In genomic region chr1:41380979-41381690, GRCh38 we compare ENCODE assay signal across 7 cellular contexts. TPM values are rescaled to one million over a fixed set of nuclear protein-coding genes. Genes with fewer than 3 reads are reported as not detected.
DNase-seq lines count a peak whose midpoint lies in the region; ATAC-seq and TF ChIP-seq lines count a peak whose summit lies in the region.

No MANE protein-coding gene starts in this region.

- no peaks in the 10 kb centered on the region for H3K9me3 ChIP-seq in HUES6 (ENCODE audit: control insufficient read depth, insufficient read depth, low read depth, low read length)
- H3K9me3 ChIP-seq in mononuclear cell (ENCODE audit: low read depth, low read length): no peaks in the 10 kb centered on the region
- H3K9me3 ChIP-seq in aorta (ENCODE audit: control insufficient read depth, low read length): no peaks in the 10 kb centered on the region

- H3K4me1 ChIP-seq in HUES6 (ENCODE audit: control insufficient read depth, insufficient read depth, low read length) (peaks cover 20% of the 10 kb centered on the region), mononuclear cell (ENCODE audit: insufficient read depth, low read length) (peaks cover 25% of the 10 kb centered on the region), aorta (ENCODE audit: control insufficient read depth in 1 of 2, insufficient read depth in 2 of 2, low read length in 2 of 2) (no peaks in the 10 kb centered on the region)

- H3K27me3 Mint-ChIP-seq in chondrocyte (ENCODE audit: low read depth): no peaks in the 10 kb centered on the region

- H3K36me3 Mint-ChIP-seq in chondrocyte (ENCODE audit: low read depth): no peaks in the 10 kb centered on the region

- H3K9me3 Mint-ChIP-seq in chondrocyte (ENCODE audit: low read depth): no peaks in the 10 kb centered on the region

- H3K4me3 ChIP-seq in HUES6 (ENCODE audit: low read depth, low read length): peak overlapping the region; percentile 78
- H3K4me3 ChIP-seq in mononuclear cell (ENCODE audit: low read length): peak overlapping the region; percentile 22
- peak overlapping the region; percentile 46 to 51 for H3K4me3 ChIP-seq in aorta (ENCODE audit: low read length in 2 of 2)

- H3K27me3 ChIP-seq in HUES6 (ENCODE audit: control insufficient read depth, insufficient read depth, low read length): peaks cover 86% of the 10 kb centered on the region
- peaks cover 38% of the 10 kb centered on the region for H3K27me3 ChIP-seq in mononuclear cell (ENCODE audit: insufficient read depth, low read length)
- no peaks in the 10 kb centered on the region for H3K27me3 ChIP-seq in aorta (ENCODE audit: control insufficient read depth in 1 of 2, insufficient read depth in 2 of 2, low read length in 1 of 2)

- H3K27ac Mint-ChIP-seq in chondrocyte (ENCODE audit: unreplicated experiment): peak overlapping the region; percentile 54

- peak; percentile 100 for DNase-seq in NCI-H748 treated with DMSO at 0.1 percent for 48 hours (lab: John Stamatoyannopoulos, UW)
- DNase-seq in chondrocyte (ENCODE audit: low spot score): no peak
- peak; percentile 76 to 89 for DNase-seq in aorta
- DNase-seq in ecto neural progenitor cell (ENCODE audit: low spot score): no peak
- no peak for DNase-seq in cerebellar cortex (ENCODE audit: low spot score)

- TF ChIP-seq CTCF in chondrocyte (IDR thresholded peaks at IDR 0.05): no peak

- no peaks in the 10 kb centered on the region for H3K36me3 ChIP-seq in HUES6 (ENCODE audit: control insufficient read depth, insufficient read depth, low read length)
- H3K36me3 ChIP-seq in aorta (ENCODE audit: control insufficient read depth in 1 of 2, insufficient read depth in 2 of 2, low read length in 1 of 2): no peaks in the 10 kb centered on the region

- intact Hi-C loops in aorta (cut with DNase I): loop anchor here in 1 of 2 donors (2.0 kb wide), 1 partner anchor 18 kb away; no protein-coding TSS in a partner anchor

- H3K27ac ChIP-seq in HUES6 (ENCODE audit: low read depth, low read length): no peak overlapping the region
- H3K27ac ChIP-seq in aorta (ENCODE audit: low read depth in 1 of 2, low read length in 2 of 2): peak overlapping the region in 1 of 2 donors; percentile 72

- no peak overlapping the region for H3K9ac ChIP-seq in HUES6 (ENCODE audit: low read length)

- 2% methylated on average over 28 to 29 of the region's 29 CpGs for WGBS in aorta, 2 donors

- peak overlapping the region; percentile 68 for H3K4me3 Mint-ChIP-seq in chondrocyte (ENCODE audit: unreplicated experiment)

- H3K4me1 Mint-ChIP-seq in chondrocyte (ENCODE audit: low read depth): peaks cover 24% of the 10 kb centered on the region

- ATAC-seq in aorta (ENCODE audit: low FRiP score): peak; percentile 49

RNA-seq across cellular contexts. Expression of gene FOXO6, which starts 19.9 kb away (rescaled TPM):
- total RNA-seq in chondrocyte: 1.1 to 3.2 TPM (median 1.7 TPM) in 3 replicates
- 0.31 TPM for total RNA-seq in mononuclear cell
- 1 to 10 TPM; 1.4 to 3.3 TPM for total RNA-seq in aorta
- polyA plus RNA-seq in aorta: under 1 TPM; 0.13 to 0.38 TPM

Comparison
In these comparisons a context has a peak if more than half of its experiments do, and no peak if none do; other contexts are left out.
1. H3K4me3 ChIP-seq: peak in every context shown above with its lines; median percentile 78 in HUES6; 48 in aorta; 22 in mononuclear cell.
2. DNase-seq: peak in NCI-H748 treated with DMSO at 0.1 percent for 48 hours (single experiment) and aorta (2 of 2); none in chondrocyte (single experiment), ecto neural progenitor cell (single experiment) and cerebellar cortex (single experiment).